29 cellular contexts compared by ENCODE assay signal in the genomic region with DNA sequence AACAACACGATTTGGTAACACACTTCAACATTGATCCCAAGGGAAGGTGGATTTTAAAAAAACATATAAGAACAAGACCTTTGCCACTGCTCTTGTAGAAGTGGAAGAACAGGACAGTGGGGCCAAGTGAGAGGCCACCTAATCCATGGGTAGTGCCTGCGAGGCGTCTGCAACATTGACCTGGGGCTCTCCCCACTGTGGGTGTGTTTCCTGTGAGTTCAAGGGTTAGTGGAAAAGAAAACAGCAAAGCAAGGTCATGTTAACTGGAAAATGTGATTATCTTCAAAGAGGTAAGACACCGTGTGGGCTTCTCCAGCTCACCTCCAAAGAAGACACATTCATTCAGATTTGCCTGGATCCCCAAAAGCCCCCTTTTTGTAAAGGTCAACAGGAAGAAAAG.
"Had no signal": no experiment of that assay in that cellular context is flagged by ENCODE, and none has a peak within 500 bp of the region (broad histone marks: within the 10 kb centered on the region; RNA-seq: fewer than 3 reads in every experiment).

No MANE protein-coding gene starts in this region.

- H3K27me3 ChIP-seq: neural progenitor cell, ovary, testis, transverse colon, upper lobe of right lung, vagina had no signal

- H3K4me3 ChIP-seq: neural progenitor cell, ovary, psoas muscle, skin epidermis, stomach, suprapubic skin, testis, tibial artery, transverse colon, upper lobe of right lung, vagina had no signal

- H3K27ac Mint-ChIP-seq: naive thymus-derived CD4-positive, alpha-beta T cell; natural killer cell; nephron; neural progenitor cell; progenitor cell of endocrine pancreas; stimulated activated effector memory CD8-positive, alpha-beta T cell treated with anti-CD3 and anti-CD28 coated beads, Interleukin-12 subunit alpha, Interleukin-12 subunit beta, amount 100 ng/mL, for 72 hours; stimulated activated naive B cell treated with anti-CD40 and anti-IgM and Interleukin-4, amounts not matched to agents 10 μg/mL and 1 μg/mL and 100 μg/mL, for 72 hours; type B pancreatic cell had no signal

- H3K4me2 ChIP-seq: neural progenitor cell had no signal

- H3K36me3 ChIP-seq: neural progenitor cell, ovary, stomach, suprapubic skin, tibial artery, transverse colon, upper lobe of right lung, vagina had no signal

- H3K4me1 ChIP-seq: parathyroid adenoma, psoas muscle, suprapubic skin, testis, tibial artery, upper lobe of right lung had no signal

- DNase-seq: naive thymus-derived CD4-positive, alpha-beta T cell; natural killer cell; occipital lobe; ovary; posterior cingulate gyrus; psoas muscle; right cardiac atrium; stimulated activated CD4-positive, alpha-beta T cell treated with anti-CD3 and anti-CD28 coated beads, Interleukin-15, amount 100 ng/mL, for 24 hours; stimulated activated CD4-positive, alpha-beta T cell treated with anti-CD3 and anti-CD28 coated beads, Interleukin-2, amount 100 ng/mL, for 24 hours; stimulated activated CD4-positive, alpha-beta T cell treated with anti-CD3 and anti-CD28 coated beads, Interleukin-2, amount 100 ng/mL, for 48 hours; stimulated activated CD4-positive, alpha-beta T cell treated with anti-CD3 and anti-CD28 coated beads, Interleukin-4, amount 100 ng/mL, for 24 hours; stimulated activated naive B cell treated with anti-CD40 and anti-IgM and Interleukin-4, amounts not matched to agents 10 μg/mL and 1 μg/mL and 100 μg/mL, for 72 hours; stimulated activated naive CD4-positive, alpha-beta T cell treated with Interleukin-2 at 50 U/mL for 16 hours; stomach; substantia nigra; testis; tibial artery; transverse colon; upper lobe of right lung had no signal

- H3K9me3 Mint-ChIP-seq: natural killer cell; nephron; stimulated activated effector memory CD8-positive, alpha-beta T cell treated with anti-CD3 and anti-CD28 coated beads, Interleukin-12 subunit alpha, Interleukin-12 subunit beta, amount 100 ng/mL, for 72 hours; type B pancreatic cell had no signal

- H3K9ac ChIP-seq: neural progenitor cell, parathyroid adenoma had no signal

- H3K4me1 Mint-ChIP-seq: naive thymus-derived CD4-positive, alpha-beta T cell; natural killer cell; stimulated activated effector memory CD8-positive, alpha-beta T cell treated with anti-CD3 and anti-CD28 coated beads, Interleukin-12 subunit alpha, Interleukin-12 subunit beta, amount 100 ng/mL, for 72 hours had no signal

- H3K36me3 Mint-ChIP-seq: naive thymus-derived CD4-positive, alpha-beta T cell; natural killer cell; neural progenitor cell; stimulated activated effector memory CD8-positive, alpha-beta T cell treated with anti-CD3 and anti-CD28 coated beads, Interleukin-12 subunit alpha, Interleukin-12 subunit beta, amount 100 ng/mL, for 72 hours; stimulated activated naive B cell treated with anti-CD40 and anti-IgM and Interleukin-4, amounts not matched to agents 10 μg/mL and 1 μg/mL and 100 μg/mL, for 72 hours; type B pancreatic cell had no signal

- ATAC-seq: naive thymus-derived CD4-positive, alpha-beta T cell; natural killer cell; psoas muscle; right cardiac atrium; sciatic nerve; stimulated activated effector memory CD8-positive, alpha-beta T cell treated with anti-CD3 and anti-CD28 coated beads, Interleukin-12 subunit alpha, Interleukin-12 subunit beta, amount 100 ng/mL, for 72 hours; upper lobe of right lung had no signal

- H3K9me3 ChIP-seq: ovary, psoas muscle, stomach, suprapubic skin, testis, tibial artery, transverse colon, upper lobe of right lung, vagina had no signal

- H2AFZ ChIP-seq: parathyroid adenoma had no signal

- H3K27ac ChIP-seq: neural progenitor cell, ovary, parathyroid adenoma, psoas muscle, skin epidermis, suprapubic skin, testis, tibial artery, transverse colon, upper lobe of right lung, vagina had no signal

- H3K79me2 ChIP-seq: parathyroid adenoma had no signal

- H3K4me3 Mint-ChIP-seq: naive thymus-derived CD4-positive, alpha-beta T cell; natural killer cell; nephron; neural progenitor cell; stimulated activated effector memory CD8-positive, alpha-beta T cell treated with anti-CD3 and anti-CD28 coated beads, Interleukin-12 subunit alpha, Interleukin-12 subunit beta, amount 100 ng/mL, for 72 hours; stimulated activated naive B cell treated with anti-CD40 and anti-IgM and Interleukin-4, amounts not matched to agents 10 μg/mL and 1 μg/mL and 100 μg/mL, for 72 hours; type B pancreatic cell had no signal
